34 cellular contexts compared by ENCODE assay signal in genomic region chr12:58519839-58520238, GRCh38.
"Had no signal": no experiment of that assay in that cellular context is flagged by ENCODE, and none has a peak within 500 bp of the region (broad histone marks: within the 10 kb centered on the region; RNA-seq: fewer than 3 reads in every experiment).

No MANE protein-coding gene starts in this region.

- H3K36me3 ChIP-seq: adrenal gland, ascending aorta, brain microvascular endothelial cell, breast epithelium, cardiac muscle cell had no signal

- H3K27me3 ChIP-seq: adrenal gland, ascending aorta, body of pancreas, brain microvascular endothelial cell, breast epithelium, cardiac muscle cell had no signal

- H3K4me3 ChIP-seq: adrenal gland, ascending aorta, body of pancreas, breast epithelium, cardiac muscle cell had no signal

- DNase-seq: activated effector memory CD4-positive, alpha-beta T cell treated with anti-CD3 and anti-CD28 coated beads, Interleukin-2, amount 50 U/mL, for 16 hours; activated effector memory CD4-positive, alpha-beta T cell treated with Interleukin-2 at 50 U/mL for 16 hours; activated gamma-delta T cell; activated gamma-delta T cell treated with Interleukin-2 at 50 U/mL for 16 hours; activated naive CD4-positive, alpha-beta T cell; activated naive CD4-positive, alpha-beta T cell treated with anti-CD3 and anti-CD28 coated beads for 36 hours; activated naive CD4-positive, alpha-beta T cell treated with anti-CD3 and anti-CD28 coated beads, Interleukin-2, amount 10 ng/mL, durations not matched to agents 7 days and 5 days; activated naive CD4-positive, alpha-beta T cell treated with anti-CD3 and anti-CD28 coated beads, Interleukin-2, amount 50 U/mL, for 16 hours; activated naive CD4-positive, alpha-beta T cell treated with Interleukin-2 at 50 U/mL for 16 hours; activated naive CD8-positive, alpha-beta T cell treated with anti-CD3 and anti-CD28 coated beads for 36 hours; activated naive CD8-positive, alpha-beta T cell treated with anti-CD3 and anti-CD28 coated beads, Interleukin-2, amount 10 ng/mL, durations not matched to agents 7 days and 5 days; activated naive CD8-positive, alpha-beta T cell treated with anti-CD3 and anti-CD28 coated beads, Interleukin-2, amount 50 U/mL, for 24 hours; activated T-cell treated with anti-CD3 and anti-CD28 coated beads, Interleukin-2, amount 50 U/mL, for 1 hour; activated T-cell treated with anti-CD3 and anti-CD28 coated beads, Interleukin-2, amount 50 U/mL, for 24 hours; activated T-cell treated with anti-CD3 and anti-CD28 coated beads, Interleukin-2, amount 50 U/mL, for 4 hours; activated T-cell treated with anti-CD3 and anti-CD28 coated beads, Interleukin-2, amount 50 U/mL, for 48 hours; activated T-cell treated with anti-CD3 and anti-CD28 coated beads, Interleukin-2, amount 50 U/mL, for 72 hours; adrenal gland; amniotic stem cell; amygdala; anterior cingulate cortex; aorta; body of pancreas; brain microvascular endothelial cell; caudate nucleus; central memory CD4-positive, alpha-beta T cell; cerebellar nuclear complex had no signal

- H3K4me1 ChIP-seq: adrenal gland, ascending aorta, body of pancreas, breast epithelium had no signal

- ATAC-seq: activated naive CD4-positive, alpha-beta T cell treated with anti-CD3 and anti-CD28 coated beads, Interleukin-2, amount 50 U/mL, for 72 hours; activated naive CD8-positive, alpha-beta T cell treated with anti-CD3 and anti-CD28 coated beads, Interleukin-2, amount 50 U/mL, for 24 hours; activated T-cell treated with anti-CD3 and anti-CD28 coated beads, Interleukin-2, amount 50 U/mL, for 4 hours; activated T-cell treated with anti-CD3 and anti-CD28 coated beads, Interleukin-2, amount 50 U/mL, for 72 hours; activated T-helper 17 cell treated with anti-CD3 and anti-CD28 coated beads, Interleukin-2, amount 50 U/mL, for 72 hours; body of pancreas had no signal

- FAIRE-seq: astrocyte, bronchial epithelial cell had no signal

- H3K27ac ChIP-seq: adrenal gland, ascending aorta, body of pancreas, brain microvascular endothelial cell, breast epithelium, cardiac muscle cell had no signal
